In genomic region chr12:82187595-82187994, GRCh38 we compare ENCODE assay signal across 29 cellular contexts.
DNase-seq lines count a peak whose midpoint lies in the region; TF ChIP-seq lines count a peak whose summit lies in the region.
"Had no signal": no experiment of that assay in that cellular context is flagged by ENCODE, and none has a peak within 500 bp of the region (broad histone marks: within the 10 kb centered on the region; RNA-seq: fewer than 3 reads in every experiment).

No MANE protein-coding gene starts in this region.

- H3K4me2 ChIP-seq in neural cell (ENCODE audit: low read length) = no peak overlapping the region
- H3K4me2 ChIP-seq: A549; BLaER1; BLaER1 treated with 17β-estradiol and CSF1 and Interleukin-3, amounts not matched to agents 10 nM and 100 nM had no signal

- H4K20me1 ChIP-seq in neural cell (ENCODE audit: insufficient read depth) = no peaks in the 10 kb centered on the region
- H4K20me1 ChIP-seq: BLaER1; BLaER1 treated with 17β-estradiol and CSF1 and Interleukin-3, amounts not matched to agents 10 nM and 100 nM had no signal

- no peak for DNase-seq in activated CD4-positive, alpha-beta T cell treated with anti-CD3 and anti-CD28 coated beads, Interleukin-2, amount 10 ng/mL, durations not matched to agents 7 days and 5 days
- DNase-seq: 8988T; ACHN; AML-193; BE2C; C1 segment of cervical spinal cord; Caco-2; Calu3; CD4-positive, alpha-beta memory T cell; CD4-positive, alpha-beta T cell; CD4-positive, CD25-positive, alpha-beta regulatory T cell; CD8-positive, alpha-beta memory T cell; CD8-positive, alpha-beta T cell; COR-L47; DMS 273 treated with DMSO at 0.1 percent for 48 hours; DMS153; DMS53; DMS79; DMS79 treated with DMSO at 0.1 percent for 48 hours; DND-41; EL had no signal

- no peaks in the 10 kb centered on the region for H3K27me3 ChIP-seq in neural cell (ENCODE audit: insufficient read depth, low read depth, low read length)
- H3K27me3 ChIP-seq: BE2C; BLaER1; BLaER1 treated with 17β-estradiol and CSF1 and Interleukin-3, amounts not matched to agents 10 nM and 100 nM had no signal

- H3K4me3 Mint-ChIP-seq in activated CD4-positive, alpha-beta T cell treated with anti-CD3 and anti-CD28 coated beads, Interleukin-2, amount 10 ng/mL, durations not matched to agents 7 days and 5 days = no peak overlapping the region
- H3K4me3 Mint-ChIP-seq: B cell; CD14-positive monocyte; CD4-positive, alpha-beta memory T cell; CD4-positive, alpha-beta T cell; CD4-positive, CD25-positive, alpha-beta regulatory T cell; CD8-positive, alpha-beta memory T cell; CD8-positive, alpha-beta T cell had no signal

- H3K36me3 ChIP-seq in neural cell (ENCODE audit: insufficient read depth, low read length) = no peaks in the 10 kb centered on the region
- H3K36me3 ChIP-seq: BE2C; BLaER1; BLaER1 treated with 17β-estradiol and CSF1 and Interleukin-3, amounts not matched to agents 10 nM and 100 nM had no signal

- H3K9me3 ChIP-seq in neural cell (ENCODE audit: low read length) = peaks cover 4% of the 10 kb centered on the region
- H3K9me3 ChIP-seq: A549; BE2C; BLaER1; BLaER1 treated with 17β-estradiol and CSF1 and Interleukin-3, amounts not matched to agents 10 nM and 100 nM had no signal

- no peaks in the 10 kb centered on the region for H3K9me2 ChIP-seq in neural cell (ENCODE audit: insufficient read depth, low read length)

- peak; percentile 79 for TF ChIP-seq EP300 in neural cell (conservative IDR thresholded peaks at IDR 0.05; ENCODE audit: poor library complexity, severe bottlenecking)

- H3K27ac Mint-ChIP-seq in activated CD4-positive, alpha-beta T cell treated with anti-CD3 and anti-CD28 coated beads, Interleukin-2, amount 10 ng/mL, durations not matched to agents 7 days and 5 days = no peak overlapping the region
- H3K27ac Mint-ChIP-seq: B cell; CD14-positive monocyte; CD4-positive, alpha-beta memory T cell; CD4-positive, alpha-beta T cell; CD4-positive, CD25-positive, alpha-beta regulatory T cell; CD8-positive, alpha-beta memory T cell; CD8-positive, alpha-beta T cell had no signal

- H3K27me3 Mint-ChIP-seq in activated CD4-positive, alpha-beta T cell treated with anti-CD3 and anti-CD28 coated beads, Interleukin-2, amount 10 ng/mL, durations not matched to agents 7 days and 5 days = no peaks in the 10 kb centered on the region
- H3K27me3 Mint-ChIP-seq: B cell; CD4-positive, alpha-beta memory T cell; CD4-positive, alpha-beta T cell; CD4-positive, CD25-positive, alpha-beta regulatory T cell; CD8-positive, alpha-beta memory T cell had no signal

- H2AFZ ChIP-seq in neural cell (ENCODE audit: low read depth, low read length) = no peak overlapping the region

- no peak overlapping the region for H3K4me3 ChIP-seq in neural cell (ENCODE audit: low read length)
- H3K4me3 ChIP-seq: A549; BLaER1; BLaER1 treated with 17β-estradiol and CSF1 and Interleukin-3, amounts not matched to agents 10 nM and 100 nM had no signal

- H3K9ac ChIP-seq in neural cell (ENCODE audit: low read length) = no peak overlapping the region
- H3K9ac ChIP-seq: BLaER1; BLaER1 treated with 17β-estradiol and CSF1 and Interleukin-3, amounts not matched to agents 10 nM and 100 nM had no signal

- CTCF ChIA-PET in activated CD4-positive, alpha-beta T cell treated with anti-CD3 and anti-CD28 coated beads, Interleukin-2, amount 10 ng/mL, durations not matched to agents 7 days and 5 days (lab: Charles Lee) = no interaction called here

- H3K4me1 Mint-ChIP-seq in activated CD4-positive, alpha-beta T cell treated with anti-CD3 and anti-CD28 coated beads, Interleukin-2, amount 10 ng/mL, durations not matched to agents 7 days and 5 days = no peaks in the 10 kb centered on the region
- H3K4me1 Mint-ChIP-seq: B cell; CD14-positive monocyte; CD4-positive, alpha-beta memory T cell; CD4-positive, CD25-positive, alpha-beta regulatory T cell; CD8-positive, alpha-beta memory T cell had no signal

- POLR2A ChIA-PET in activated CD4-positive, alpha-beta T cell treated with anti-CD3 and anti-CD28 coated beads, Interleukin-2, amount 10 ng/mL, durations not matched to agents 7 days and 5 days (lab: Charles Lee) = no interaction called here

- no peak for TF ChIP-seq RAD21 in neural cell (conservative IDR thresholded peaks at IDR 0.05)

- H3K27ac ChIP-seq in neural cell (ENCODE audit: low read length) = peak overlapping the region; percentile 37
- H3K27ac ChIP-seq: 22Rv1; A549; BLaER1; BLaER1 treated with 17β-estradiol and CSF1 and Interleukin-3, amounts not matched to agents 10 nM and 100 nM; C4-2B had no signal

- H3F3A ChIP-seq in neural cell (ENCODE audit: insufficient read depth, low read length, poor library complexity, severe bottlenecking) = no peaks in the 10 kb centered on the region

- H3K36me3 Mint-ChIP-seq in activated CD4-positive, alpha-beta T cell treated with anti-CD3 and anti-CD28 coated beads, Interleukin-2, amount 10 ng/mL, durations not matched to agents 7 days and 5 days (ENCODE audit: low read depth) = no peaks in the 10 kb centered on the region
- H3K36me3 Mint-ChIP-seq: CD14-positive monocyte; CD4-positive, CD25-positive, alpha-beta regulatory T cell; CD8-positive, alpha-beta memory T cell; CD8-positive, alpha-beta T cell had no signal

- H3K79me2 ChIP-seq in neural cell (replicated peaks; ENCODE audit: insufficient read depth, low read length) = no peaks in the 10 kb centered on the region

- no peaks in the 10 kb centered on the region for H3K9me3 Mint-ChIP-seq in activated CD4-positive, alpha-beta T cell treated with anti-CD3 and anti-CD28 coated beads, Interleukin-2, amount 10 ng/mL, durations not matched to agents 7 days and 5 days

- no peak for TF ChIP-seq CTCF in neural cell (IDR thresholded peaks at IDR 0.05; ENCODE audit: poor library complexity, severe bottlenecking)

TF ChIP-seq in neural cell, 6 proteins besides CTCF, POLR2A, EP300 and RAD21:
- TF ChIP-seq REST (IDR thresholded peaks at IDR 0.05; ENCODE audit: borderline replicate concordance) (no peak), POLR2AphosphoS5 (IDR thresholded peaks at IDR 0.05) (peak; percentile 57), MXI1 (conservative IDR thresholded peaks at IDR 0.05; ENCODE audit: poor library complexity, severe bottlenecking) (no peak), TAF1 (IDR thresholded peaks at IDR 0.05; ENCODE audit: low read depth) (no peak)
